1 cellular context compared by ENCODE assay signal in genomic region chr5:73388371-73388684, GRCh38.
TF ChIP-seq lines count a peak whose summit lies in the region.

No MANE protein-coding gene starts in this region.

TF ChIP-seq in K562, 482 proteins besides CTCF, POLR2A, EP300 and RAD21 (continued from another document):
- TF ChIP-seq REST (CRISPR knock-in tag; IDR thresholded peaks at IDR 0.05; ENCODE audit: low read depth) (no peak), TCFL5 (CRISPR knock-in tag; conservative IDR thresholded peaks at IDR 0.05) (no peak), ZNF436 (CRISPR knock-in tag; IDR thresholded peaks at IDR 0.05) (no peak), SP1 (CRISPR knock-in tag; IDR thresholded peaks at IDR 0.05) (no peak), ZNF184 (CRISPR knock-in tag; IDR thresholded peaks at IDR 0.05) (no peak), TCF7L2 (IDR thresholded peaks at IDR 0.05; ENCODE audit: low read depth, low read length) (no peak), TFAP4 (CRISPR knock-in tag; IDR thresholded peaks at IDR 0.05; ENCODE audit: borderline replicate concordance) (no peak), ZC3H8 (IDR thresholded peaks at IDR 0.05) (no peak), AFF1 (IDR thresholded peaks at IDR 0.05; ENCODE audit: low read depth in 1 of 2, partially characterized antibody in 2 of 2) (no peak), CBFA2T3 (IDR thresholded peaks at IDR 0.05) (peak; percentile 42; the same call in 1 of the 2 replicates), NRF1 (conservative IDR thresholded peaks at IDR 0.05 in 1 of 2, IDR thresholded peaks at IDR 0.05 in 1 of 2) (no peak), E2F3 (CRISPR knock-in tag; IDR thresholded peaks at IDR 0.05) (no peak), KDM4B (IDR thresholded peaks at IDR 0.05; ENCODE audit: borderline replicate concordance in 2 of 2, low read depth in 1 of 2) (no peak), PBX2 (CRISPR knock-in tag; IDR thresholded peaks at IDR 0.05; ENCODE audit: low read depth) (no peak), PBX2 (tag; conservative IDR thresholded peaks at IDR 0.05; ENCODE audit: low read depth) (peak; percentile 59), ZBED1 (IDR thresholded peaks at IDR 0.05) (no peak), STAG1 (CRISPR knock-in tag; IDR thresholded peaks at IDR 0.05; ENCODE audit: borderline replicate concordance) (no peak), MIER1 (IDR thresholded peaks at IDR 0.05; ENCODE audit: low read depth) (no peak), NR0B1 (IDR thresholded peaks at IDR 0.05; ENCODE audit: partially characterized antibody) (no peak), ETS1 (conservative IDR thresholded peaks at IDR 0.05; ENCODE audit: control insufficient read depth, low read depth, low read length) (no peak), FOSL1 (tag; conservative IDR thresholded peaks at IDR 0.05) (peak; percentile 40; the same call in 1 of the 2 replicates), NEUROD1 (IDR thresholded peaks at IDR 0.05; ENCODE audit: borderline replicate concordance, low read depth, low read length, partially characterized antibody) (no peak), SLC30A9 (CRISPR knock-in tag; IDR thresholded peaks at IDR 0.05) (no peak), SNRNP70 (optimal IDR thresholded peaks at IDR 0.05; ENCODE audit: low read depth, low read length) (no peak), ZNF512 (tag; IDR thresholded peaks at IDR 0.05) (no peak), TEAD4 (IDR thresholded peaks at IDR 0.05; ENCODE audit: low read length) (peak; percentile 17; the same call in 1 of the 2 replicates), TEAD4 (CRISPR knock-in tag; IDR thresholded peaks at IDR 0.05; ENCODE audit: borderline replicate concordance) (no peak), CHD4 (IDR thresholded peaks at IDR 0.05; ENCODE audit: insufficient read depth, insufficient replicate concordance, low read depth, low read length, poor library complexity, severe bottlenecking) (no peak), EZH2 (IDR thresholded peaks at IDR 0.05; ENCODE audit: borderline replicate concordance, low read depth, low read length) (no peak), NONO (IDR thresholded peaks at IDR 0.05; ENCODE audit: low read depth in 2 of 2, low read length in 1 of 2) (no peak), TAL1 (IDR thresholded peaks at IDR 0.05) (peak; percentile 16; the same call in 1 of the 2 replicates), CCNT2 (IDR thresholded peaks at IDR 0.05; ENCODE audit: borderline replicate concordance, extremely low read depth, insufficient read length, low read depth, low read length) (no peak)
- TF ChIP-seq, protein P1, sequence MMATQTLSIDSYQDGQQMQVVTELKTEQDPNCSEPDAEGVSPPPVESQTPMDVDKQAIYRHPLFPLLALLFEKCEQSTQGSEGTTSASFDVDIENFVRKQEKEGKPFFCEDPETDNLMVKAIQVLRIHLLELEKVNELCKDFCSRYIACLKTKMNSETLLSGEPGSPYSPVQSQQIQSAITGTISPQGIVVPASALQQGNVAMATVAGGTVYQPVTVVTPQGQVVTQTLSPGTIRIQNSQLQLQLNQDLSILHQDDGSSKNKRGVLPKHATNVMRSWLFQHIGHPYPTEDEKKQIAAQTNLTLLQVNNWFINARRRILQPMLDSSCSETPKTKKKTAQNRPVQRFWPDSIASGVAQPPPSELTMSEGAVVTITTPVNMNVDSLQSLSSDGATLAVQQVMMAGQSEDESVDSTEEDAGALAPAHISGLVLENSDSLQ (IDR thresholded peaks at IDR 0.05), result peak; percentile 62
- TF ChIP-seq, protein P2, sequence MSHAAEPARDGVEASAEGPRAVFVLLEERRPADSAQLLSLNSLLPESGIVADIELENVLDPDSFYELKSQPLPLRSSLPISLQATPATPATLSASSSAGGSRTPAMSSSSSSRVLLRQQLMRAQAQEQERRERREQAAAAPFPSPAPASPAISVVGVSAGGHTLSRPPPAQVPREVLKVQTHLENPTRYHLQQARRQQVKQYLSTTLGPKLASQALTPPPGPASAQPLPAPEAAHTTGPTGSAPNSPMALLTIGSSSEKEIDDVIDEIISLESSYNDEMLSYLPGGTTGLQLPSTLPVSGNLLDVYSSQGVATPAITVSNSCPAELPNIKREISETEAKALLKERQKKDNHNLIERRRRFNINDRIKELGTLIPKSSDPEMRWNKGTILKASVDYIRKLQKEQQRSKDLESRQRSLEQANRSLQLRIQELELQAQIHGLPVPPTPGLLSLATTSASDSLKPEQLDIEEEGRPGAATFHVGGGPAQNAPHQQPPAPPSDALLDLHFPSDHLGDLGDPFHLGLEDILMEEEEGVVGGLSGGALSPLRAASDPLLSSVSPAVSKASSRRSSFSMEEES (CRISPR knock-in tag; IDR thresholded peaks at IDR 0.05), result no peak
